ENCODE assay signal across 23 cellular contexts in genomic region chr4:141255016-141255415, GRCh38.
"Had no signal": no experiment of that assay in that cellular context is flagged by ENCODE, and none has a peak within 500 bp of the region (broad histone marks: within the 10 kb centered on the region; RNA-seq: fewer than 3 reads in every experiment).

No MANE protein-coding gene starts in this region.

- H3K4me1 ChIP-seq: gastroesophageal sphincter, heart left ventricle, lower lobe of right lung, right lobe of liver, tibial nerve had no signal

- H3K27ac ChIP-seq: gastroesophageal sphincter, heart left ventricle, lower lobe of right lung, right lobe of liver, tibial nerve, VCaP had no signal

- DNase-seq: activated CD4-positive, alpha-beta T cell treated with anti-CD3 and anti-CD28 coated beads, Interleukin-2, amount 10 ng/mL, durations not matched to agents 7 days and 5 days; activated CD4-positive, CD25-positive, alpha-beta regulatory T cell treated with anti-CD3 and anti-CD28 coated beads, Interleukin-2, amount 50 U/mL, for 72 hours; activated CD8-positive, alpha-beta memory T cell treated with anti-CD3 and anti-CD28 coated beads, Interleukin-2, amount 10 ng/mL, durations not matched to agents 7 days and 5 days; activated CD8-positive, alpha-beta T cell treated with anti-CD3 and anti-CD28 coated beads for 36 hours; activated gamma-delta T cell; activated naive CD4-positive, alpha-beta T cell treated with anti-CD3 and anti-CD28 coated beads, Interleukin-2, amount 50 U/mL, for 16 hours; activated naive CD8-positive, alpha-beta T cell treated with anti-CD3 and anti-CD28 coated beads, Interleukin-2, amount 50 U/mL, for 24 hours; activated T-cell treated with anti-CD3 and anti-CD28 coated beads for 4 hours; caudate nucleus; effector CD4-positive, alpha-beta T cell; heart left ventricle; lower lobe of right lung; mucosa of descending colon; naive thymus-derived CD4-positive, alpha-beta T cell; occipital lobe; right lobe of liver; small intestine; stimulated activated CD4-positive, alpha-beta T cell treated with anti-CD3 and anti-CD28 coated beads, Interleukin-2, amount 100 ng/mL, for 24 hours; stimulated activated naive CD8-positive, alpha-beta T cell treated with anti-CD3 and anti-CD28 coated beads, Interleukin-15, amount 100 ng/mL, for 72 hours; T1000 had no signal

- ATAC-seq: activated CD8-positive, alpha-beta memory T cell treated with anti-CD3 and anti-CD28 coated beads, Interleukin-2, amount 10 ng/mL, durations not matched to agents 7 days and 5 days; activated CD8-positive, alpha-beta T cell treated with anti-CD3 and anti-CD28 coated beads for 36 hours; activated naive CD8-positive, alpha-beta T cell treated with anti-CD3 and anti-CD28 coated beads, Interleukin-2, amount 50 U/mL, for 24 hours; gastroesophageal sphincter; heart left ventricle; lower lobe of right lung; mucosa of descending colon; naive thymus-derived CD4-positive, alpha-beta T cell; right lobe of liver; stimulated activated naive CD8-positive, alpha-beta T cell treated with anti-CD3 and anti-CD28 coated beads, Interleukin-15, amount 100 ng/mL, for 72 hours had no signal

- H3K4me3 ChIP-seq: gastroesophageal sphincter, heart left ventricle, lower lobe of right lung, mucosa of descending colon, right lobe of liver, tibial nerve had no signal

- H3K36me3 ChIP-seq: gastroesophageal sphincter, heart left ventricle, lower lobe of right lung, right lobe of liver, tibial nerve had no signal

- H3K9me3 ChIP-seq: gastroesophageal sphincter, lower lobe of right lung, mucosa of descending colon, right lobe of liver, tibial nerve had no signal

- H3K27me3 ChIP-seq: gastroesophageal sphincter, heart left ventricle, right lobe of liver, tibial nerve had no signal
